Comparison of ENCODE assay signal across 33 cellular contexts in the genomic region with DNA sequence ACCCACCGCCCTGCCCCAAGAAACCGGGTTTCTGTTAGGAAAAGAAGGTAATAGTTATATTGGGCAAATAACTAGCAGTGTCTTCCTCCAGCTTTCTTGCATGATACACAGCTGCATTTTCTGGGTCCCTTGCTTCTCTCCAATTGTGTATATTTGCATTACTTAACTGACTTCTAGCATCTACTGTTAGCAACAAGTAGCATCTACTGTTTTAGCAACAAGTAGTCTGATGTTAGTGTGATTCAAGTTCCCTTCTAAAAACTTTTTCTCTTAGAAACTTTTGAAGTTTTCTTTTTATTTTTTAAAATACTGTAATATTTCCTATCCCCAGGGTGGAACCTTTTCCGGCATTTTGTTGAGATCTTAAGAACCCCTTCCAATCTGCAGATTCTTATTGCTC.
"Had no signal": no experiment of that assay in that cellular context is flagged by ENCODE, and none has a peak within 500 bp of the region (broad histone marks: within the 10 kb centered on the region; RNA-seq: fewer than 3 reads in every experiment).

No MANE protein-coding gene starts in this region.

- H3K27me3 ChIP-seq: ascending aorta, body of pancreas, brain microvascular endothelial cell, breast epithelium, cardiac muscle cell had no signal

- ATAC-seq: activated naive CD4-positive, alpha-beta T cell treated with anti-CD3 and anti-CD28 coated beads, Interleukin-2, amount 50 U/mL, for 72 hours; activated naive CD8-positive, alpha-beta T cell treated with anti-CD3 and anti-CD28 coated beads, Interleukin-2, amount 50 U/mL, for 24 hours; activated T-cell treated with anti-CD3 and anti-CD28 coated beads, Interleukin-2, amount 50 U/mL, for 4 hours; activated T-cell treated with anti-CD3 and anti-CD28 coated beads, Interleukin-2, amount 50 U/mL, for 72 hours; activated T-helper 17 cell treated with anti-CD3 and anti-CD28 coated beads, Interleukin-2, amount 50 U/mL, for 72 hours; body of pancreas had no signal

- H3K27ac ChIP-seq: ascending aorta, body of pancreas, brain microvascular endothelial cell, breast epithelium, cardiac muscle cell had no signal

- H3K4me1 ChIP-seq: ascending aorta, body of pancreas, breast epithelium had no signal

- DNase-seq: activated effector memory CD4-positive, alpha-beta T cell treated with anti-CD3 and anti-CD28 coated beads, Interleukin-2, amount 50 U/mL, for 16 hours; activated effector memory CD4-positive, alpha-beta T cell treated with Interleukin-2 at 50 U/mL for 16 hours; activated gamma-delta T cell; activated gamma-delta T cell treated with Interleukin-2 at 50 U/mL for 16 hours; activated naive CD4-positive, alpha-beta T cell; activated naive CD4-positive, alpha-beta T cell treated with anti-CD3 and anti-CD28 coated beads for 36 hours; activated naive CD4-positive, alpha-beta T cell treated with anti-CD3 and anti-CD28 coated beads, Interleukin-2, amount 10 ng/mL, durations not matched to agents 7 days and 5 days; activated naive CD4-positive, alpha-beta T cell treated with anti-CD3 and anti-CD28 coated beads, Interleukin-2, amount 50 U/mL, for 16 hours; activated naive CD4-positive, alpha-beta T cell treated with Interleukin-2 at 50 U/mL for 16 hours; activated naive CD8-positive, alpha-beta T cell treated with anti-CD3 and anti-CD28 coated beads for 36 hours; activated naive CD8-positive, alpha-beta T cell treated with anti-CD3 and anti-CD28 coated beads, Interleukin-2, amount 10 ng/mL, durations not matched to agents 7 days and 5 days; activated naive CD8-positive, alpha-beta T cell treated with anti-CD3 and anti-CD28 coated beads, Interleukin-2, amount 50 U/mL, for 24 hours; activated T-cell treated with anti-CD3 and anti-CD28 coated beads, Interleukin-2, amount 50 U/mL, for 1 hour; activated T-cell treated with anti-CD3 and anti-CD28 coated beads, Interleukin-2, amount 50 U/mL, for 24 hours; activated T-cell treated with anti-CD3 and anti-CD28 coated beads, Interleukin-2, amount 50 U/mL, for 4 hours; activated T-cell treated with anti-CD3 and anti-CD28 coated beads, Interleukin-2, amount 50 U/mL, for 48 hours; activated T-cell treated with anti-CD3 and anti-CD28 coated beads, Interleukin-2, amount 50 U/mL, for 72 hours; amniotic stem cell; amygdala; anterior cingulate cortex; aorta; body of pancreas; brain microvascular endothelial cell; caudate nucleus; central memory CD4-positive, alpha-beta T cell; cerebellar nuclear complex had no signal

- H3K4me3 ChIP-seq: ascending aorta, body of pancreas, breast epithelium, cardiac muscle cell had no signal

- H3K9me3 ChIP-seq: ascending aorta, body of pancreas, breast epithelium had no signal

- FAIRE-seq: astrocyte, bronchial epithelial cell had no signal

- H3K36me3 ChIP-seq: ascending aorta, brain microvascular endothelial cell, breast epithelium, cardiac muscle cell had no signal
